Comparison of ENCODE assay signal across 8 cellular contexts in the genomic region with DNA sequence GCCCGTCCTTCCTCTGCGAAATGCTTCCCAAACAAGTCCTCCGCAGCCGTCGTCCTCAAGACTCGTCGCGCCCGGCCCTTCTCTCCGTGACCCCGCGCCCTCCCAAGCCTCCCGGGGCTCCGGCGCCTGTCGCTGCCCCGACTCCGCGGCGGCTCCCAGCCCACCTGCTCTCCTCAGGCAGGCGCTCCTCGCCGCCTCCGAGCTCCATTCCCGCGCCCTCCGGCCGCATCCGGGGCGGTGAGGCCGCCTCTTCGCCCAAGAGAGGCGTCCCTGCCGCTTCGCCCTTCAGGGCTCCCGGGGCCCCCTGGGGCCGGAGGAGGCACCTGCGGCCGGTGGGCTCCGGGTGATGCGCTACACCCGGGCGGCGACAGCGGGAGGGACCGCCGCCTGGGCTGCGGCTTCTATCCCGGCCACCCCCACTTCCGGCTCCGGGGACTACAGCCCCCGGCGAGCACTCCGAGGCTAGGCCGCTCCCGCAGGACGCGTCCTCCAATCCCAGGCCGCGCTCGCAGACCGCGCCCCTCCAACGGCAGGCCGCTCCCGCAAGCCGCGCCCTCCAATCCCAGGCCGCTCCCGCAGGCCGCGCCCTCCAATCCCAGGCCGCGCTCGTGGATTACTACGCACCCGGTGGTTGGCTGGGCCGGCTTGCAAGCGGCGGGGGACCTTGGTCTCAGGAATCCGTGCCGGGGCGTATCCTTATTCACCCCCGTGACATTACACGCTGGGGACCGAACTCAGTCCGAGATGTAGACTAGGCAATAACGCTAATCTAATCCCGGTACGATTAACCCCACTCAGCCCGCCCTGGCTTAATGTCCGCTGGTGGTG. TPM values are rescaled to one million over a fixed set of nuclear protein-coding genes. Genes with fewer than 3 reads are reported as not detected.
A peak's percentile ranks its signal among the peaks of the same experiment; 100 is the strongest.
DNase-seq lines count a peak whose midpoint lies in the region; ATAC-seq and TF ChIP-seq lines count a peak whose summit lies in the region.

Gene RUBCN (minus strand): TSS at position 414 of the 828 bp plus-strand sequence. CDS start 185 bp downstream, at position 229.

- intact Hi-C loops in spleen (cut with DNase I; ENCODE audit: low total_unique reads): no loop called here

- peak in 2 of 3 donors; percentile 54 to 55 for TF ChIP-seq POLR2A in spleen (IDR thresholded peaks at IDR 0.05)

- H3K27ac ChIP-seq in spleen: peak within 1 kb of the TSS; percentile 83 to 96 (median 93)

- TF ChIP-seq CTCF in AG09319 (IDR thresholded peaks at IDR 0.05; ENCODE audit: low read depth, low read length) (no peak), spleen (IDR thresholded peaks at IDR 0.05 in 8 of 11, conservative IDR thresholded peaks at IDR 0.05 in 3 of 11) (peak in 4 of 11 experiments; percentile 13 to 39 (median 27))

- 0 to 1% (median 0%) methylated on average over 51 to 92 of the region's 92 CpGs for WGBS in spleen, 5 donors

- H3K27me3 ChIP-seq in spleen (replicated peaks in 1 of 7): no peaks in the 10 kb centered on the region

- DNase-seq in AG09319 (ENCODE audit: extremely low read depth, low read depth) (peak; percentile 79), NCI-H345 treated with DMSO at 0.1 percent for 48 hours (lab: John Stamatoyannopoulos, UW; ENCODE audit: unreplicated experiment) (peak; percentile 96), inferior parietal cortex (ENCODE audit: extremely low spot score) (peak; percentile 95), spleen (peak; percentile 99)
- DNase-seq in activated CD4-positive, CD25-positive, alpha-beta regulatory T cell (lab: John Stamatoyannopoulos, UW): peak; percentile 82 to 92 (median 90)
- DNase-seq in central memory CD4-positive, alpha-beta T cell: peak; percentile 95

- peaks cover 17 to 61% (median 50%) of the 10 kb centered on the region in 6 donors for H3K4me1 ChIP-seq in spleen

- peaks cover 0 to 4% (median 0%) of the 10 kb centered on the region in 6 donors for H3K36me3 ChIP-seq in spleen

- no peaks in the 10 kb centered on the region for H3K9me3 ChIP-seq in spleen

- peak within 1 kb of the TSS; percentile 88 to 97 (median 91) for H3K4me3 ChIP-seq in spleen

- ATAC-seq in GM19025 (IDR thresholded peaks at IDR 0.05; ENCODE audit: low read depth, unreplicated experiment): peak; percentile 87
- peak; percentile 83 for ATAC-seq in HG03280 (IDR thresholded peaks at IDR 0.05; ENCODE audit: unreplicated experiment)

RNA-seq across cellular contexts. Expression of gene RUBCN, which starts in this region (rescaled TPM):
- total RNA-seq in spleen: 100 to 1,000 TPM in 1 of 7 donors, 10 to 100 TPM in 6; 54.7 to 129 (median 69.6) TPM
- polyA plus RNA-seq in spleen: 10 to 100 TPM in 2 of 3 donors, 1 to 10 TPM in 1; 7.5 to 19.5 (median 13.0) TPM

Comparison
In these comparisons a context has a peak if more than half of its experiments do, and no peak if none do; other contexts are left out.
1. Peak in every context shown above with its lines: DNase-seq, ATAC-seq, H3K4me3 ChIP-seq and H3K27ac ChIP-seq.